Comparison of ENCODE assay signal across 36 cellular contexts in the genomic region with DNA sequence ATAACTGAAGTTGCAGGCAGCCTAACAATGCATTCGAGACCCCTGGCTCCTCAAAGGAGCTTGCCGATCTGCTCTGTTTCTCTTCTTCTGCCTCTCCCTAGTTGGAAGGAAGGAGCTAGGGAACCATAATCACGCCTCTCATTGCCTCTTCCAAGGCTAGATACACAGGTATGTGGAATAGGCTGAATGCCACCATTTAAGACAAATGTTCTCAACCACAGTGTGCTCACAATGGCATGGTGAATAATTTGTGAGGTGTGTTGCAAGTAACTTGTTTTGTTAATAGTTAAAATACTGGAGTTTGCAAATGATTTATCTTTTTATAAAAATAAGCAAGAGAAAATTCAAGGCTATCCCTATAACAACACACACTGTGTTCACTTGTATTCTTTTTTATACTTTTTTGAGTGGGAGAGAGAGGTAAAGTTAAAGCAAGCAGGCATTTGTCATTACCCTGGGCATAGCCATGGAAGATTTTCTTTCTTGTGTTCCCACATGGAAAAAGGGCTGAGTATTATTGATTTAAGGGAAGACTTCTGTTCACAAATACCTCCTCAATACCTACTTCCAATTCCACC. TPM values are rescaled to one million over a fixed set of nuclear protein-coding genes. Genes with fewer than 3 reads are reported as not detected.
"Had no signal": no experiment of that assay in that cellular context is flagged by ENCODE, and none has a peak within 500 bp of the region (broad histone marks: within the 10 kb centered on the region; RNA-seq: fewer than 3 reads in every experiment).

No MANE protein-coding gene starts in this region.

- H3K4me1 ChIP-seq: ascending aorta, breast epithelium had no signal

- DNase-seq: activated B cell treated with CpG ODN at 0.5 μM for 24 hours; activated CD4-positive, alpha-beta memory T cell treated with anti-CD3 and anti-CD28 coated beads for 36 hours; activated CD4-positive, alpha-beta T cell treated with anti-CD3 and anti-CD28 coated beads for 4 hours; activated CD4-positive, alpha-beta T cell treated with anti-CD3 and anti-CD28 coated beads, Interleukin-2, amount 10 ng/mL, durations not matched to agents 24 days and 14 days; activated CD4-positive, alpha-beta T cell treated with anti-CD3 and anti-CD28 coated beads, Interleukin-2, amount 50 U/mL, for 1 hour; activated CD4-positive, alpha-beta T cell treated with anti-CD3 and anti-CD28 coated beads, Interleukin-2, amount 50 U/mL, for 4 hours; activated CD4-positive, CD25-positive, alpha-beta regulatory T cell treated with anti-CD3 and anti-CD28 coated beads, Interleukin-2, amount 50 U/mL, for 72 hours; activated CD8-positive, alpha-beta memory T cell treated with anti-CD3 and anti-CD28 coated beads, Interleukin-2, amount 50 U/mL, for 4 hours; activated CD8-positive, alpha-beta T cell treated with anti-CD3 and anti-CD28 coated beads for 36 hours; activated effector memory CD4-positive, alpha-beta T cell treated with Interleukin-2 at 50 U/mL for 16 hours; activated gamma-delta T cell; activated naive CD4-positive, alpha-beta T cell treated with anti-CD3 and anti-CD28 coated beads, Interleukin-2, amount 10 ng/mL, durations not matched to agents 7 days and 5 days; activated naive CD4-positive, alpha-beta T cell treated with Interleukin-2 at 50 U/mL for 16 hours; activated naive CD8-positive, alpha-beta T cell treated with anti-CD3 and anti-CD28 coated beads, Interleukin-2, amount 10 ng/mL, durations not matched to agents 7 days and 5 days; activated naive CD8-positive, alpha-beta T cell treated with anti-CD3 and anti-CD28 coated beads, Interleukin-2, amount 50 U/mL, for 24 hours; activated T-cell treated with anti-CD3 and anti-CD28 coated beads for 4 hours; activated T-cell treated with anti-CD3 and anti-CD28 coated beads, Interleukin-2, amount 50 U/mL, for 1 hour; activated T-cell treated with anti-CD3 and anti-CD28 coated beads, Interleukin-2, amount 50 U/mL, for 4 hours; activated T-cell treated with anti-CD3 and anti-CD28 coated beads, Interleukin-2, amount 50 U/mL, for 72 hours; amygdala; anterior cingulate cortex; brain microvascular endothelial cell; central memory CD4-positive, alpha-beta T cell; T-cell; T-helper 17 cell had no signal

- H3K27ac ChIP-seq: ascending aorta, brain microvascular endothelial cell, breast epithelium, VCaP had no signal

- H3K4me1 Mint-ChIP-seq: activated B cell treated with CpG ODN at 0.5 μM for 24 hours; activated CD4-positive, alpha-beta T cell treated with anti-CD3 and anti-CD28 coated beads, Interleukin-2, amount 10 ng/mL, durations not matched to agents 24 days and 14 days; activated naive CD8-positive, alpha-beta T cell treated with anti-CD3 and anti-CD28 coated beads, Interleukin-2, amount 10 ng/mL, durations not matched to agents 7 days and 5 days; activated naive CD8-positive, alpha-beta T cell treated with anti-CD3 and anti-CD28 coated beads, Interleukin-2, amount 50 U/mL, for 24 hours had no signal

- H3K9me3 Mint-ChIP-seq: activated CD4-positive, alpha-beta T cell treated with anti-CD3 and anti-CD28 coated beads, Interleukin-2, amount 10 ng/mL, durations not matched to agents 24 days and 14 days; activated CD8-positive, alpha-beta T cell treated with anti-CD3 and anti-CD28 coated beads for 36 hours; activated naive CD4-positive, alpha-beta T cell treated with anti-CD3 and anti-CD28 coated beads, Interleukin-2, amount 50 U/mL, for 24 hours; activated naive CD8-positive, alpha-beta T cell treated with anti-CD3 and anti-CD28 coated beads, Interleukin-2, amount 10 ng/mL, durations not matched to agents 7 days and 5 days; activated naive CD8-positive, alpha-beta T cell treated with anti-CD3 and anti-CD28 coated beads, Interleukin-2, amount 50 U/mL, for 24 hours; activated T-cell treated with anti-CD3 and anti-CD28 coated beads, Interleukin-2, amount 50 U/mL, for 4 hours; activated T-cell treated with anti-CD3 and anti-CD28 coated beads, Interleukin-2, amount 50 U/mL, for 72 hours; activated T-helper 1 cell treated with anti-CD3 and anti-CD28 coated beads, Interleukin-12 subunit alpha, Interleukin-12 subunit beta, Interleukin-2, Interleukin-4 antibody, amounts not matched to agents 30 ng/mL and 10 ng/mL and 1 ng/mL, durations not matched to agents 14 hours and 24 hours and 36 hours; activated T-helper 2 cell treated with anti-CD3 and anti-CD28 coated beads, Interferon-gamma antibody, Interleukin-2, Interleukin-4, amounts not matched to agents 10 μg/mL and 5 μg/mL and 100 μg/mL, durations not matched to agents 14 hours and 24 hours and 36 hours; T-cell had no signal

- H3K4me3 ChIP-seq: ascending aorta, breast epithelium had no signal

- H3K27ac Mint-ChIP-seq: activated B cell treated with CpG ODN at 0.5 μM for 24 hours; activated CD4-positive, alpha-beta memory T cell treated with anti-CD3 and anti-CD28 coated beads for 36 hours; activated CD4-positive, alpha-beta T cell treated with anti-CD3 and anti-CD28 coated beads, Interleukin-2, amount 10 ng/mL, durations not matched to agents 24 days and 14 days; activated CD8-positive, alpha-beta T cell treated with anti-CD3 and anti-CD28 coated beads for 36 hours; activated naive CD4-positive, alpha-beta T cell treated with anti-CD3 and anti-CD28 coated beads, Interleukin-2, amount 10 ng/mL, durations not matched to agents 7 days and 5 days; activated naive CD4-positive, alpha-beta T cell treated with anti-CD3 and anti-CD28 coated beads, Interleukin-2, amount 50 U/mL, for 24 hours; activated naive CD8-positive, alpha-beta T cell; activated naive CD8-positive, alpha-beta T cell treated with anti-CD3 and anti-CD28 coated beads, Interleukin-2, amount 10 ng/mL, durations not matched to agents 7 days and 5 days; activated naive CD8-positive, alpha-beta T cell treated with anti-CD3 and anti-CD28 coated beads, Interleukin-2, amount 50 U/mL, for 24 hours; activated T-cell treated with anti-CD3 and anti-CD28 coated beads, Interleukin-2, amount 50 U/mL, for 72 hours; activated T-helper 1 cell treated with anti-CD3 and anti-CD28 coated beads, Interleukin-12 subunit alpha, Interleukin-12 subunit beta, Interleukin-2, Interleukin-4 antibody, amounts not matched to agents 30 ng/mL and 10 ng/mL and 1 ng/mL, durations not matched to agents 14 hours and 24 hours and 36 hours; activated T-helper 2 cell treated with anti-CD3 and anti-CD28 coated beads, Interferon-gamma antibody, Interleukin-2, Interleukin-4, amounts not matched to agents 10 μg/mL and 5 μg/mL and 100 μg/mL, durations not matched to agents 14 hours and 24 hours and 36 hours; T-cell; T-helper 17 cell had no signal

- ATAC-seq: activated CD8-positive, alpha-beta T cell treated with anti-CD3 and anti-CD28 coated beads for 36 hours; activated naive CD8-positive, alpha-beta T cell treated with anti-CD3 and anti-CD28 coated beads, Interleukin-2, amount 50 U/mL, for 24 hours; activated T-cell treated with anti-CD3 and anti-CD28 coated beads, Interleukin-2, amount 50 U/mL, for 4 hours; activated T-cell treated with anti-CD3 and anti-CD28 coated beads, Interleukin-2, amount 50 U/mL, for 72 hours; T-cell; T-helper 17 cell had no signal

- H3K27me3 ChIP-seq: ascending aorta, brain microvascular endothelial cell had no signal

- H3K36me3 ChIP-seq: ascending aorta, brain microvascular endothelial cell, breast epithelium had no signal

- H3K4me3 Mint-ChIP-seq: activated B cell treated with CpG ODN at 0.5 μM for 24 hours; activated CD4-positive, alpha-beta memory T cell treated with anti-CD3 and anti-CD28 coated beads for 36 hours; activated CD4-positive, alpha-beta T cell treated with anti-CD3 and anti-CD28 coated beads, Interleukin-2, amount 10 ng/mL, durations not matched to agents 24 days and 14 days; activated CD8-positive, alpha-beta T cell treated with anti-CD3 and anti-CD28 coated beads for 36 hours; activated naive CD4-positive, alpha-beta T cell treated with anti-CD3 and anti-CD28 coated beads, Interleukin-2, amount 10 ng/mL, durations not matched to agents 7 days and 5 days; activated naive CD4-positive, alpha-beta T cell treated with anti-CD3 and anti-CD28 coated beads, Interleukin-2, amount 50 U/mL, for 24 hours; activated naive CD8-positive, alpha-beta T cell; activated naive CD8-positive, alpha-beta T cell treated with anti-CD3 and anti-CD28 coated beads, Interleukin-2, amount 10 ng/mL, durations not matched to agents 7 days and 5 days; activated naive CD8-positive, alpha-beta T cell treated with anti-CD3 and anti-CD28 coated beads, Interleukin-2, amount 50 U/mL, for 24 hours; activated T-cell treated with anti-CD3 and anti-CD28 coated beads, Interleukin-2, amount 50 U/mL, for 4 hours; activated T-cell treated with anti-CD3 and anti-CD28 coated beads, Interleukin-2, amount 50 U/mL, for 72 hours; activated T-helper 1 cell treated with anti-CD3 and anti-CD28 coated beads, Interleukin-12 subunit alpha, Interleukin-12 subunit beta, Interleukin-2, Interleukin-4 antibody, amounts not matched to agents 30 ng/mL and 10 ng/mL and 1 ng/mL, durations not matched to agents 14 hours and 24 hours and 36 hours; T-cell; T-helper 17 cell had no signal

- H3K9me3 ChIP-seq: breast epithelium had no signal

- FAIRE-seq: TTC549 had no signal

- H3K36me3 Mint-ChIP-seq: activated naive CD4-positive, alpha-beta T cell treated with anti-CD3 and anti-CD28 coated beads, Interleukin-2, amount 10 ng/mL, durations not matched to agents 7 days and 5 days; activated naive CD4-positive, alpha-beta T cell treated with anti-CD3 and anti-CD28 coated beads, Interleukin-2, amount 50 U/mL, for 24 hours; activated naive CD8-positive, alpha-beta T cell; activated naive CD8-positive, alpha-beta T cell treated with anti-CD3 and anti-CD28 coated beads, Interleukin-2, amount 10 ng/mL, durations not matched to agents 7 days and 5 days; T-cell had no signal

RNA-seq across cellular contexts. Expression of a gene that starts 45.4 kb away (rescaled TPM):
- total RNA-seq: activated B cell treated with CpG ODN at 0.5 μM for 24 hours; activated CD4-positive, alpha-beta memory T cell treated with anti-CD3 and anti-CD28 coated beads for 36 hours; activated CD4-positive, alpha-beta T cell treated with anti-CD3 and anti-CD28 coated beads, Interleukin-2, amount 10 ng/mL, durations not matched to agents 24 days and 14 days; activated CD8-positive, alpha-beta memory T cell treated with anti-CD3 and anti-CD28 coated beads for 36 hours; activated CD8-positive, alpha-beta T cell treated with anti-CD3 and anti-CD28 coated beads for 36 hours; activated naive CD8-positive, alpha-beta T cell treated with anti-CD3 and anti-CD28 coated beads, Interleukin-2, amount 10 ng/mL, durations not matched to agents 7 days and 5 days; activated T-cell treated with anti-CD3 and anti-CD28 coated beads, Interleukin-2, amount 50 U/mL, for 4 hours; activated T-cell treated with anti-CD3 and anti-CD28 coated beads, Interleukin-2, amount 50 U/mL, for 72 hours; activated T-helper 1 cell treated with anti-CD3 and anti-CD28 coated beads, Interleukin-12 subunit alpha, Interleukin-12 subunit beta, Interleukin-2, Interleukin-4 antibody, amounts not matched to agents 30 ng/mL and 10 ng/mL and 1 ng/mL, durations not matched to agents 14 hours and 24 hours and 36 hours; activated T-helper 2 cell treated with anti-CD3 and anti-CD28 coated beads, Interferon-gamma antibody, Interleukin-2, Interleukin-4, amounts not matched to agents 10 μg/mL and 5 μg/mL and 100 μg/mL, durations not matched to agents 14 hours and 24 hours and 36 hours; ascending aorta; T-helper 1 cell treated with Interleukin-12 subunit alpha and Interleukin-12 subunit beta and Interleukin-4 antibody, amounts not matched to agents 30 ng/mL and 1 ng/mL, for 36 hours; T-helper 2 cell treated with Interferon-gamma antibody and Interleukin-4, amounts not matched to agents 100 ng/mL and 5 ng/mL, for 36 hours had no signal
